33 cellular contexts compared by ENCODE assay signal in genomic region chr7:105497016-105497415, GRCh38. TPM values are rescaled to one million over a fixed set of nuclear protein-coding genes. Genes with fewer than 3 reads are reported as not detected.
DNase-seq lines count a peak whose midpoint lies in the region; ATAC-seq, FAIRE-seq and TF ChIP-seq lines count a peak whose summit lies in the region.
"Had no signal": no experiment of that assay in that cellular context is flagged by ENCODE, and none has a peak within 500 bp of the region (broad histone marks: within the 10 kb centered on the region; RNA-seq: fewer than 3 reads in every experiment).

No MANE protein-coding gene starts in this region.

- H3K4me1 ChIP-seq in ACC112 (ENCODE audit: control insufficient read depth, insufficient read depth, low read length, unreplicated experiment): peaks cover 18% of the 10 kb centered on the region
- H3K4me1 ChIP-seq in keratinocyte (ENCODE audit: control insufficient read depth, extremely low read depth, insufficient read depth, low read length): peaks cover 7% of the 10 kb centered on the region
- H3K4me1 ChIP-seq: colonic mucosa, Peyer's patch, vagina had no signal

- no peaks in the 10 kb centered on the region for H3K9me1 ChIP-seq in keratinocyte (ENCODE audit: control insufficient read depth, extremely low read depth, insufficient read depth, low read length)

- H2AFZ ChIP-seq in ACC112 (ENCODE audit: low read length, unreplicated experiment) (no peak overlapping the region), keratinocyte (ENCODE audit: control insufficient read depth, low read length) (no peak overlapping the region)

- DNase-seq in NCI-H526 (lab: John Stamatoyannopoulos, UW) (peak; percentile 89 to 90), bronchial epithelial cell (ENCODE audit: low read depth) (peak; percentile 61), keratinocyte (ENCODE audit: low read depth, low spot score) (no peak), NCI-H1417 (lab: John Stamatoyannopoulos, UW) (no peak), NCI-H226 (no peak), omental fat pad (ENCODE audit: low spot score) (no peak)
- DNase-seq: activated CD4-positive, alpha-beta T cell treated with anti-CD3 and anti-CD28 coated beads for 48 hours; amygdala; CD8-positive, alpha-beta T cell; colonic mucosa; effector memory CD4-positive, alpha-beta T cell; kidney glomerular epithelial cell; NCI-H1048; NCI-H187 treated with DMSO at 0.1 percent for 48 hours; NCI-H345; NCI-H748 treated with DMSO at 0.1 percent for 48 hours; nephron progenitor cell; pancreas; Peyer's patch; SIG-M5; stimulated activated CD4-positive, alpha-beta T cell treated with anti-CD3 and anti-CD28 coated beads, Interleukin-2, amount 100 ng/mL, for 24 hours; stimulated activated naive CD8-positive, alpha-beta T cell treated with anti-CD3 and anti-CD28 coated beads, Interleukin-15, amount 100 ng/mL, for 72 hours; T-helper 9 cell had no signal

- no peak overlapping the region for H3K4me3 ChIP-seq in ACC112 (ENCODE audit: low read depth, low read length)
- H3K4me3 ChIP-seq in bronchial epithelial cell (ENCODE audit: low read depth, low read length): no peak overlapping the region
- H3K4me3 ChIP-seq in keratinocyte (ENCODE audit: control insufficient read depth in 2 of 3, extremely low read depth in 1 of 3, insufficient read depth in 2 of 3, low read depth in 1 of 3, low read length in 3 of 3): no peak overlapping the region
- H3K4me3 ChIP-seq: colonic mucosa, esophagus muscularis mucosa, lung, pancreas, Peyer's patch, vagina had no signal

- no peaks in the 10 kb centered on the region for H4K20me1 ChIP-seq in keratinocyte (ENCODE audit: control insufficient read depth, extremely low read depth, insufficient read depth, low read length)

- H3K4me2 ChIP-seq in keratinocyte (ENCODE audit: control insufficient read depth, extremely low read depth, insufficient read depth, low read depth, low read length): no peak overlapping the region

- no peak for TF ChIP-seq CTCF in bronchial epithelial cell (IDR thresholded peaks at IDR 0.05; ENCODE audit: insufficient read depth, low read length, severe bottlenecking)
- no peak for TF ChIP-seq CTCF in keratinocyte (optimal IDR thresholded peaks at IDR 0.05 in 1 of 3, IDR thresholded peaks at IDR 0.05 in 1 of 3, conservative IDR thresholded peaks at IDR 0.05 in 1 of 3; ENCODE audit: extremely low read depth in 1 of 3, insufficient read depth in 2 of 3, low read length in 3 of 3)
- TF ChIP-seq CTCF in omental fat pad (IDR thresholded peaks at IDR 0.05): no peak

- FAIRE-seq in bronchial epithelial cell (lab: Jason Lieb, UNC) (no peak), keratinocyte (lab: Jason Lieb, UNC) (peak; percentile 5)
- FAIRE-seq: frontal cortex, GM12891, H54, pancreas had no signal

- H3K9me3 ChIP-seq in keratinocyte (ENCODE audit: control insufficient read depth, low read depth, low read length): no peaks in the 10 kb centered on the region
- H3K9me3 ChIP-seq: colonic mucosa, esophagus muscularis mucosa, pancreas, Peyer's patch, vagina had no signal

- ATAC-seq in HG02884 (IDR thresholded peaks at IDR 0.05; ENCODE audit: unreplicated experiment) (no peak), omental fat pad (ENCODE audit: low FRiP score) (no peak)
- ATAC-seq: activated naive CD4-positive, alpha-beta T cell treated with anti-CD3 and anti-CD28 coated beads, Interleukin-2, amount 50 U/mL, for 72 hours; CD8-positive, alpha-beta T cell; stimulated activated naive CD8-positive, alpha-beta T cell treated with anti-CD3 and anti-CD28 coated beads, Interleukin-15, amount 100 ng/mL, for 72 hours had no signal

- no peaks in the 10 kb centered on the region for H3K79me2 ChIP-seq in ACC112 (ENCODE audit: control insufficient read depth, insufficient read depth, low read length, unreplicated experiment)
- no peaks in the 10 kb centered on the region for H3K79me2 ChIP-seq in keratinocyte (ENCODE audit: control insufficient read depth, insufficient read depth, low read length)

- H3K27ac ChIP-seq in ACC112 (ENCODE audit: low read depth, low read length) (peak overlapping the region; percentile 52; the same call in 1 of the 2 replicates), keratinocyte (ENCODE audit: control insufficient read depth, insufficient read depth, low read length) (no peak overlapping the region)
- H3K27ac ChIP-seq: colonic mucosa, esophagus muscularis mucosa, pancreas, Peyer's patch, vagina, VCaP had no signal

- H3K36me3 ChIP-seq in ACC112 (ENCODE audit: insufficient read depth, low read length) (peaks cover 4% of the 10 kb centered on the region), bronchial epithelial cell (ENCODE audit: control insufficient read depth, insufficient read depth, low read length) (peaks cover 1% of the 10 kb centered on the region), keratinocyte (ENCODE audit: control insufficient read depth in 2 of 2, extremely low read depth in 1 of 2, insufficient read depth in 2 of 2, low read length in 2 of 2) (peaks cover 8 to 12% of the 10 kb centered on the region in 2 experiments)
- H3K36me3 ChIP-seq: colonic mucosa, Peyer's patch had no signal

- dilution Hi-C loops in keratinocyte (cut with MboI; ENCODE audit: extremely low pct_ligation_motif_present, low sequenced_read_pairs): no loop called here

- H3K27me3 ChIP-seq in ACC112 (ENCODE audit: insufficient read depth, low read length) (no peaks in the 10 kb centered on the region), bronchial epithelial cell (ENCODE audit: control insufficient read depth, insufficient read depth, low read length) (no peaks in the 10 kb centered on the region), keratinocyte (ENCODE audit: control insufficient read depth, extremely low read depth, insufficient read depth, low read length) (no peaks in the 10 kb centered on the region)
- H3K27me3 ChIP-seq: colonic mucosa, esophagus muscularis mucosa, pancreas, Peyer's patch, vagina had no signal

- no peak overlapping the region for H3K9ac ChIP-seq in keratinocyte (ENCODE audit: control insufficient read depth, extremely low read depth, insufficient read depth, low read length)

RNA-seq across cellular contexts. Expression of gene PUS7, which starts 25.1 kb away (rescaled TPM):
- total RNA-seq in bronchial epithelial cell (18.2 and 29.5 TPM in 2 replicates), omental fat pad (10 to 100 TPM; 12.6 to 42.3 (median 13.1) TPM)
- 12.4 to 25.2 TPM (median 24.7 TPM) in 3 replicates for polyA plus RNA-seq in keratinocyte
- 10.2 TPM for polyA plus RNA-seq in keratinocyte (2011; ENCODE audit: low read depth)
- polyA plus RNA-seq in keratinocyte (2011; cell fraction: cytosol; rRNA removed): 11.4 and 21.4 TPM in 2 replicates
- 26.6 and 32.7 TPM in 2 replicates for polyA plus RNA-seq in keratinocyte (2011; cell fraction: nucleus; rRNA removed)
- 9.8 and 17.1 TPM in 2 replicates for polyA plus RNA-seq in keratinocyte (2012; ENCODE audit: low replicate concordance)
- 2.5 to 15.6 TPM (median 5.7 TPM) in 3 replicates for polyA minus RNA-seq in keratinocyte
- 12.9 TPM for polyA minus RNA-seq in keratinocyte (2011; cell fraction: cytosol; rRNA and poly(A)+ RNA removed)
- 7.7 and 18.1 TPM in 2 replicates for polyA minus RNA-seq in keratinocyte (2011; cell fraction: nucleus; rRNA and poly(A)+ RNA removed)

RNA-seq across cellular contexts. Expression of gene RINT1, which starts 35.0 kb away (rescaled TPM):
- total RNA-seq in bronchial epithelial cell (9.0 and 9.5 TPM in 2 replicates), omental fat pad (10 to 100 TPM; 12.7 to 25.7 (median 14.8) TPM)
- 14.8 to 23.6 TPM (median 17.4 TPM) in 3 replicates for polyA plus RNA-seq in keratinocyte
- polyA plus RNA-seq in keratinocyte (2011; ENCODE audit: low read depth): 41.8 TPM
- 9.2 and 15.5 TPM in 2 replicates for polyA plus RNA-seq in keratinocyte (2011; cell fraction: cytosol; rRNA removed)
- polyA plus RNA-seq in keratinocyte (2011; cell fraction: nucleus; rRNA removed): 22.1 and 22.4 TPM in 2 replicates
- polyA plus RNA-seq in keratinocyte (2012; ENCODE audit: low replicate concordance): 15.7 and 16.2 TPM in 2 replicates
- 5.7 to 30.6 TPM (median 17.6 TPM) in 3 replicates for polyA minus RNA-seq in keratinocyte
- polyA minus RNA-seq in keratinocyte (2011; cell fraction: cytosol; rRNA and poly(A)+ RNA removed): 23.2 TPM
- 12.0 and 18.2 TPM in 2 replicates for polyA minus RNA-seq in keratinocyte (2011; cell fraction: nucleus; rRNA and poly(A)+ RNA removed)

Comparison
In these comparisons a context has a peak if more than half of its experiments do, and no peak if none do; other contexts are left out.
1. DNase-seq: peak in NCI-H526 (2 of 2) and bronchial epithelial cell (single experiment); none in keratinocyte (single experiment), NCI-H1417 (0 of 3), NCI-H226 (single experiment) and omental fat pad (single experiment).